ENCODE assay signal across 10 cellular contexts in genomic region chr5:135399838-135400542, GRCh38. TPM values are rescaled to one million over a fixed set of nuclear protein-coding genes. Genes with fewer than 3 reads are reported as not detected.
DNase-seq lines count a peak whose midpoint lies in the region; ATAC-seq and TF ChIP-seq lines count a peak whose summit lies in the region.
"Had no signal": no experiment of that assay in that cellular context is flagged by ENCODE, and none has a peak within 500 bp of the region (broad histone marks: within the 10 kb centered on the region; RNA-seq: fewer than 3 reads in every experiment).

No MANE protein-coding gene starts in this region.

- peak overlapping the region; percentile 96 for H3K27ac Mint-ChIP-seq in progenitor cell of endocrine pancreas

- no peaks in the 10 kb centered on the region for H3F3A ChIP-seq in PC-3 (ENCODE audit: low read length, unreplicated experiment)

- no peaks in the 10 kb centered on the region for H3K36me3 Mint-ChIP-seq in progenitor cell of endocrine pancreas (ENCODE audit: insufficient read depth)

- DNase-seq in PC-3 = no peak
- no peak for DNase-seq in epithelial cell of proximal tubule (ENCODE audit: low read depth)
- DNase-seq in progenitor cell of endocrine pancreas (ENCODE audit: low spot score, unreplicated experiment) = no peak
- no peak for DNase-seq in NCI-H1105 (lab: John Stamatoyannopoulos, UW)
- no peak for DNase-seq in GM10248 (ENCODE audit: extremely low spot score)
- DNase-seq in pons (ENCODE audit: low spot score) = no peak

- H3K27me3 Mint-ChIP-seq in progenitor cell of endocrine pancreas = no peaks in the 10 kb centered on the region

- no peaks in the 10 kb centered on the region for H3K9me2 ChIP-seq in PC-3 (replicated peaks; ENCODE audit: low read length)

- peaks cover 31% of the 10 kb centered on the region for H4K20me1 ChIP-seq in PC-3 (ENCODE audit: low read length)

- TF ChIP-seq CTCF in PC-3 (conservative IDR thresholded peaks at IDR 0.05; ENCODE audit: low read depth, low read length) (no peak), epithelial cell of proximal tubule (conservative IDR thresholded peaks at IDR 0.05; ENCODE audit: low read depth, low read length) (no peak), progenitor cell of endocrine pancreas (IDR thresholded peaks at IDR 0.05; ENCODE audit: unreplicated experiment) (no peak), GM10248 (IDR thresholded peaks at IDR 0.05; ENCODE audit: control extremely low read depth, extremely low read depth, low read depth, missing control alignments) (no peak)

- H3K9me3 Mint-ChIP-seq in progenitor cell of endocrine pancreas (ENCODE audit: low read depth) = no peaks in the 10 kb centered on the region

- no peaks in the 10 kb centered on the region; the same call in 1 of the 2 replicates for H3K36me3 ChIP-seq in PC-3 (ENCODE audit: low read depth, low read length)

- peaks cover 50% of the 10 kb centered on the region for H3K4me1 Mint-ChIP-seq in progenitor cell of endocrine pancreas (ENCODE audit: low read depth)

- ATAC-seq in PC-3 (no peak), GM21825 (IDR thresholded peaks at IDR 0.05; ENCODE audit: unreplicated experiment) (no peak)

- POLR2A ChIA-PET in PC-3 (lab: Charles Lee; ENCODE audit: unreplicated experiment) = no interaction called here
- POLR2A ChIA-PET in GM10248 (lab: Yijun Ruan, JAX) = interaction anchor here (1.0 kb wide), 1 partner anchor 37 kb away, joined by 3 read pairs; no protein-coding TSS in a partner anchor

- H3K4me3 Mint-ChIP-seq in progenitor cell of endocrine pancreas (ENCODE audit: low read depth) = peak overlapping the region; percentile 84

- CTCF ChIA-PET in PC-3 (lab: Charles Lee) = no interaction called here
- CTCF ChIA-PET in GM10248 (lab: Yijun Ruan, JAX) = interaction anchor here (0.9 to 1.1 kb wide), 2 partner anchors 22 to 24 kb away, joined by 3 to 5 read pairs; no protein-coding TSS in a partner anchor

- intact Hi-C loops in PC-3 (cut with micrococcal nuclease) = no loop called here

- H3K4me2 ChIP-seq in PC-3 (ENCODE audit: low read length) = peak overlapping the region; percentile 87

- peak overlapping the region; percentile 98; the same call in 1 of the 2 replicates for H3K9ac ChIP-seq in PC-3 (ENCODE audit: low read length)

- H3K79me2 ChIP-seq in PC-3 (ENCODE audit: low read length) = peaks cover 38% of the 10 kb centered on the region

- H3K4me1 ChIP-seq in PC-3 (ENCODE audit: insufficient read depth, low read length) = peaks cover 23% of the 10 kb centered on the region

- H3K27me3 ChIP-seq in PC-3 (ENCODE audit: low read length) = no peaks in the 10 kb centered on the region

- H3K9me3 ChIP-seq in PC-3 (ENCODE audit: low read length) = no peaks in the 10 kb centered on the region

- BruUV-seq in PC-3 (replicated peaks; lab: Mats Ljungman, UMichigan) = TSS peak; percentile 72

- peak overlapping the region; percentile 96; the same call in 1 of the 2 replicates for H2AFZ ChIP-seq in PC-3 (ENCODE audit: low read length)

- no peak overlapping the region for H3K27ac ChIP-seq in PC-3 (ENCODE audit: low read length)

- peak overlapping the region; percentile 97 for H3K4me3 ChIP-seq in GM08714 (ENCODE audit: low read length)
- H3K4me3 ChIP-seq in PC-3 (ENCODE audit: low read length) = peak overlapping the region; percentile 94; the same call in 1 of the 2 replicates
- peak overlapping the region; percentile 90 for H3K4me3 ChIP-seq in epithelial cell of proximal tubule (ENCODE audit: low read depth, low read length)

RNA-seq across cellular contexts. Expression of gene MACROH2A1, which starts 1.0 kb away (rescaled TPM):
- total RNA-seq in PC-3 (2014; rRNA removed) (388 and 455 TPM in 2 replicates), epithelial cell of proximal tubule (390 and 403 TPM in 2 replicates), progenitor cell of endocrine pancreas (311 and 319 TPM in 2 replicates)

RNA-seq across cellular contexts. Expression of gene DCANP1, which starts 47.2 kb away (rescaled TPM):
- total RNA-seq in PC-3 (2014; rRNA removed) (not detected in 2 replicates), epithelial cell of proximal tubule (not detected in 2 replicates), progenitor cell of endocrine pancreas (not detected in 2 replicates)
- total RNA-seq: HT1080, lung microvascular endothelial cell had no signal

RNA-seq across cellular contexts. Expression of gene TIFAB, which starts 52.2 kb away (rescaled TPM):
- total RNA-seq in PC-3 (2014; rRNA removed) = not detected in 2 replicates
- total RNA-seq in epithelial cell of proximal tubule = not detected in 2 replicates
- total RNA-seq in progenitor cell of endocrine pancreas = not detected in 2 replicates
- total RNA-seq: HT1080, lung microvascular endothelial cell had no signal
